In the genomic region with DNA sequence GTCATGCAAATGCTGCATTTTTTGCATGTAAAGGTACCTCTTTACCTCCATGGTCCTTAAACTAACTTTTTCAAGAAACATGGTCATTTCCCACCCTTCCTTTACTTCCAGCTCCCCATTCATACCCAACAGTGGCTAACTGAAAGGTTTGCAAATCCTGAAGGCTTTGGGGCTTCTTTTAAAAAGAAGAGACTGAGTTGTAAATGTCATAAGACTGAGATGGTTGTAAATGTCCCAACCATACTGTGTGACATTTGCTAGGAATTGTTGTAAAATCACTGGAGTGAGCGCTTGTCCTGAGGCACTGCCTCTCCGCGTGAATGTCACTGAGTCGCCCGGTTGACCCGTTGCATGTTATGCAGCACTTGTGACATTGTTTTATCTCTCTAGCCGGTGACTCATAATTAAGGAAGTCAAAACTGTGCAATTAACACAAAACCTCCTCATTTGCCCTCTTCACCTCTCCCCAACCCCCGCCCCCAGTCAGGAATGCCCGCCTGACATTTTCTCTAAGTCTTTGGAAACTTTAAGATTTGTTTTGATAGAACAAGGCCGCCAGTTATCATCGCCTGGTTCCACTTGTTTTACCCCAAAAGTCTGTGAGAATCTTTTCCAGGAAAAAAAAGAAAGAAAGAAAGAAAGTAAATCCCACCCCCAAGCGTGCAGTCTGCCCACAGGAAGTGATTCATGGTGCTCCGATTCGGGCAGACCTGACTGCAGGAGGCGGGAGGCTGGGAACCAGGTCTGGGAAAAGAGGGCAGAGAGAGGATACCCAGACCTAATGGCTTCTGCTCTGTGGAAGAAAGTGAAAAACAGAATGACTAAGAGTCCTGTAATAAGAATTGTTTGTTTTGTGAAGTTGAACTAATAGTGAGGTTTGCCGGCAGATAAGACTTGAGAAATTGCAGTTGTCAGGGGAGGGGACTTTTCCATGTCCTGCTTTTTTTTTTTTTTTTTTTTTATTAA, we compare ENCODE assay signal across 8 cellular contexts.
A peak's percentile ranks its signal among the peaks of the same experiment; 100 is the strongest.
DNase-seq lines count a peak whose midpoint lies in the region; ATAC-seq and TF ChIP-seq lines count a peak whose summit lies in the region.

No MANE protein-coding gene starts in this region.

- H2BK5ac ChIP-seq in trophoblast cell (ENCODE audit: low read depth, low read length, poor library complexity): peak overlapping the region; percentile 47

- H3K27me3 ChIP-seq in foreskin keratinocyte (no peaks in the 10 kb centered on the region), trophoblast cell (ENCODE audit: insufficient read depth, low read length) (no peaks in the 10 kb centered on the region)

- TF ChIP-seq CTCF in foreskin keratinocyte (conservative IDR thresholded peaks at IDR 0.05): no peak

- H3K79me1 ChIP-seq in trophoblast cell (ENCODE audit: low read length): peaks cover 47% of the 10 kb centered on the region

- peak; percentile 82 for DNase-seq in ELF-1 (ENCODE audit: low read depth, low spot score)
- DNase-seq in NCI-H1048 (lab: John Stamatoyannopoulos, UW): peak; percentile 19
- DNase-seq in activated T-cell treated with anti-CD3 and anti-CD28 coated beads, Interleukin-2, amount 50 U/mL, for 48 hours: peak; percentile 68 to 69
- DNase-seq in foreskin keratinocyte: peak; percentile 91
- DNase-seq in trophoblast cell: peak; percentile 89 to 97
- DNase-seq in NCI-H2196 treated with DMSO at 0.1 percent for 48 hours (lab: John Stamatoyannopoulos, UW; ENCODE audit: unreplicated experiment): no peak
- no peak for DNase-seq in central memory CD4-positive, alpha-beta T cell
- no peak for DNase-seq in inferior parietal cortex (ENCODE audit: extremely low spot score)

- no peak overlapping the region for H3K4me3 ChIP-seq in trophoblast cell (ENCODE audit: low read depth, low read length)

- H3K4me1 ChIP-seq in foreskin keratinocyte: peaks cover 57% of the 10 kb centered on the region
- peaks cover 47 to 52% of the 10 kb centered on the region in 2 experiments for H3K4me1 ChIP-seq in trophoblast cell (ENCODE audit: control insufficient read depth in 1 of 2, insufficient read depth in 2 of 2, low read length in 2 of 2)

- no peak overlapping the region for H2AK5ac ChIP-seq in trophoblast cell (ENCODE audit: low read length)

- H2AFZ ChIP-seq in trophoblast cell (ENCODE audit: insufficient read depth, low read length, poor library complexity): no peak overlapping the region

- no peaks in the 10 kb centered on the region for H3K9me3 ChIP-seq in trophoblast cell (ENCODE audit: insufficient read depth, low read depth, low read length)

- no peak overlapping the region for H3K14ac ChIP-seq in trophoblast cell (ENCODE audit: low read length)

- H2BK12ac ChIP-seq in trophoblast cell (ENCODE audit: low read length): no peak overlapping the region

- ATAC-seq in foreskin keratinocyte: peak; percentile 73

- peak overlapping the region; percentile 45 for H3K27ac ChIP-seq in foreskin keratinocyte
- peak overlapping the region; percentile 96 for H3K27ac ChIP-seq in trophoblast cell (ENCODE audit: low read depth, low read length)

- H3K4ac ChIP-seq in trophoblast cell (ENCODE audit: low read depth, low read length): no peak overlapping the region

- no peaks in the 10 kb centered on the region for H3K36me3 ChIP-seq in trophoblast cell (ENCODE audit: control insufficient read depth in 1 of 2, insufficient read depth in 2 of 2, low read length in 2 of 2)

- H3K79me2 ChIP-seq in trophoblast cell (ENCODE audit: control insufficient read depth, insufficient read depth, low read length, poor library complexity): peaks cover 9% of the 10 kb centered on the region

- no CpG with 5 or more reads among the region's 16 CpGs for WGBS in trophoblast cell (ENCODE audit: extremely low coverage, insufficient coverage, insufficient read length)

- peak overlapping the region; percentile 85 for H2BK120ac ChIP-seq in trophoblast cell (ENCODE audit: insufficient read depth, low read length, poor library complexity)

- H4K91ac ChIP-seq in trophoblast cell (ENCODE audit: low read depth, low read length): peak overlapping the region; percentile 74

- H3K4me2 ChIP-seq in trophoblast cell (ENCODE audit: low read length): peak overlapping the region; percentile 35

- no peak overlapping the region for H3K9ac ChIP-seq in trophoblast cell (ENCODE audit: low read length)

- no peak overlapping the region for H4K12ac ChIP-seq in trophoblast cell (ENCODE audit: low read depth, low read length)

- H3K23ac ChIP-seq in trophoblast cell (ENCODE audit: low read length): no peak overlapping the region

- H4K8ac ChIP-seq in trophoblast cell (ENCODE audit: low read depth, low read length): no peak overlapping the region

- H3K18ac ChIP-seq in trophoblast cell (ENCODE audit: low read length): no peak overlapping the region

Comparison
In these comparisons a context has a peak if more than half of its experiments do, and no peak if none do; other contexts are left out.
1. DNase-seq: peak in ELF-1 (single experiment), NCI-H1048 (single experiment), activated T-cell treated with anti-CD3 and anti-CD28 coated beads, Interleukin-2, amount 50 U/mL, for 48 hours (2 of 2), foreskin keratinocyte (2 of 2) and trophoblast cell (2 of 2); none in NCI-H2196 treated with DMSO at 0.1 percent for 48 hours (single experiment), central memory CD4-positive, alpha-beta T cell (single experiment) and inferior parietal cortex (single experiment).